Comparison of ENCODE assay signal across 1 cellular context in genomic region chr7:7718461-7718860, GRCh38.
TF ChIP-seq lines count a peak whose summit lies in the region.

TSS of gene RPA3 (minus strand) at chr7:7718607. CDS start at chr7:7640418, 78,189 bp downstream.

TF ChIP-seq in A549, 52 proteins besides CTCF, POLR2A, EP300 and RAD21 (continued from another document):
- no peak for TF ChIP-seq ZC3H11A (IDR thresholded peaks at IDR 0.05)
TF ChIP-seq in A549: peak in this region for 0.
